1 cellular context compared by ENCODE assay signal in genomic region chr18:76952747-76953146, GRCh38.
TF ChIP-seq lines count a peak whose summit lies in the region.

No MANE protein-coding gene starts in this region.

TF ChIP-seq in WTC11, 78 proteins besides CTCF, POLR2A, EP300 and RAD21 (continued from another document):
- TF ChIP-seq ZNF281 (CRISPR knock-in tag; IDR thresholded peaks at IDR 0.05) = no peak
- TF ChIP-seq TP53 (CRISPR knock-in tag; IDR thresholded peaks at IDR 0.05) = no peak
- no peak for TF ChIP-seq TEAD1 (CRISPR knock-in tag; IDR thresholded peaks at IDR 0.05)
- TF ChIP-seq FOXP4 (CRISPR knock-in tag; IDR thresholded peaks at IDR 0.05) = no peak
- no peak for TF ChIP-seq ZNF138 (CRISPR knock-in tag; conservative IDR thresholded peaks at IDR 0.05)
